14 cellular contexts compared by ENCODE assay signal in genomic region chrX:11437642-11438379, GRCh38.
DNase-seq lines count a peak whose midpoint lies in the region; ATAC-seq and TF ChIP-seq lines count a peak whose summit lies in the region.
"Had no signal": no experiment of that assay in that cellular context is flagged by ENCODE, and none has a peak within 500 bp of the region (broad histone marks: within the 10 kb centered on the region; RNA-seq: fewer than 3 reads in every experiment).

No MANE protein-coding gene starts in this region.

- DNase-seq in AG08395 (ENCODE audit: low spot score), result peak; percentile 41
- peak; percentile 8 for DNase-seq in OCI-LY7 (ENCODE audit: low spot score)
- DNase-seq in 8988T, result no peak
- DNase-seq in effector memory CD4-positive, alpha-beta T cell, result no peak
- DNase-seq: activated CD4-positive, CD25-positive, alpha-beta regulatory T cell treated with anti-CD3 and anti-CD28 coated beads, Interleukin-2, amount 50 U/mL, for 72 hours; activated naive CD8-positive, alpha-beta T cell treated with anti-CD3 and anti-CD28 coated beads, Interleukin-2, amount 10 ng/mL, durations not matched to agents 7 days and 5 days; NCI-H526; retina; stimulated activated naive CD8-positive, alpha-beta T cell treated with anti-CD3 and anti-CD28 coated beads, Interleukin-15, Interleukin-2, amounts not matched to agents 100 U/mL and 50 U/mL, for 24 hours had no signal

- H3K27ac ChIP-seq in OCI-LY7 (ENCODE audit: low read depth, low read length, poor library complexity, severe bottlenecking) (no peak overlapping the region), muscle layer of colon (ENCODE audit: low read depth, low read length) (peak overlapping the region; percentile 27)
- no peak overlapping the region for H3K27ac ChIP-seq in effector memory CD4-positive, alpha-beta T cell (ENCODE audit: insufficient read depth, low read length, poor library complexity, severe bottlenecking)

- H3K9me3 ChIP-seq in OCI-LY7 (ENCODE audit: low read length), result no peaks in the 10 kb centered on the region
- no peaks in the 10 kb centered on the region for H3K9me3 ChIP-seq in muscle layer of colon (ENCODE audit: low read length)
- H3K9me3 ChIP-seq in effector memory CD4-positive, alpha-beta T cell (ENCODE audit: control insufficient read depth, low read length), result no peaks in the 10 kb centered on the region

- POLR2A ChIA-PET in OCI-LY7 (lab: Charles Lee), result no interaction called here

- H3K4me1 ChIP-seq in OCI-LY7 (ENCODE audit: insufficient read depth, low read length, poor library complexity, severe bottlenecking) (no peaks in the 10 kb centered on the region), muscle layer of colon (ENCODE audit: insufficient read depth, low read length) (peaks cover 42% of the 10 kb centered on the region)
- no peaks in the 10 kb centered on the region for H3K4me1 ChIP-seq in effector memory CD4-positive, alpha-beta T cell (ENCODE audit: control insufficient read depth, insufficient read depth, low read length, poor library complexity, severe bottlenecking)

- no peak for TF ChIP-seq CTCF in OCI-LY7 (conservative IDR thresholded peaks at IDR 0.05; ENCODE audit: low read length)

- CTCF ChIA-PET in OCI-LY7 (lab: Charles Lee; ENCODE audit: unreplicated experiment), result no interaction called here

- H3K9me2 ChIP-seq in OCI-LY7 (ENCODE audit: insufficient read depth, low read length), result no peaks in the 10 kb centered on the region

- 0 out of 2 replicates have a peak overlapping the region, but pooled peaks have one; percentile 3 for H3K4me2 ChIP-seq in OCI-LY7 (ENCODE audit: low read length)

- H3K27me3 ChIP-seq in muscle layer of colon (ENCODE audit: control insufficient read depth in 1 of 2, insufficient read depth in 2 of 2, low read length in 2 of 2), result no peaks in the 10 kb centered on the region
- no peaks in the 10 kb centered on the region for H3K27me3 ChIP-seq in effector memory CD4-positive, alpha-beta T cell (replicated peaks; ENCODE audit: control insufficient read depth, insufficient read depth, low read length, poor library complexity, severe bottlenecking)

- intact Hi-C loops in OCI-LY7 (cut with micrococcal nuclease; ENCODE audit: unreplicated experiment), result no loop called here

- peak overlapping the region; percentile 25; the same call in 1 of the 2 replicates for H2AFZ ChIP-seq in OCI-LY7 (ENCODE audit: low read length)

- no peaks in the 10 kb centered on the region for H3K79me2 ChIP-seq in OCI-LY7 (ENCODE audit: insufficient read depth, low read depth, low read length)

- H4K20me1 ChIP-seq in OCI-LY7 (ENCODE audit: insufficient read depth, low read length), result no peaks in the 10 kb centered on the region

- H3K4me3 ChIP-seq in OCI-LY7 (ENCODE audit: low read depth, low read length, poor library complexity, severe bottlenecking), result no peak overlapping the region
- no peak overlapping the region for H3K4me3 ChIP-seq in muscle layer of colon (ENCODE audit: low read depth in 1 of 2, low read length in 2 of 2)
- no peak overlapping the region for H3K4me3 ChIP-seq in effector memory CD4-positive, alpha-beta T cell (ENCODE audit: insufficient read depth, low read depth, low read length, poor library complexity, severe bottlenecking)

- ATAC-seq in esophagus mucosa (peak; percentile 18), GM21515 (IDR thresholded peaks at IDR 0.05; ENCODE audit: unreplicated experiment) (no peak), HG03442 (IDR thresholded peaks at IDR 0.05; ENCODE audit: unreplicated experiment) (no peak)
- ATAC-seq: HCT116; stimulated activated naive CD8-positive, alpha-beta T cell treated with anti-CD3 and anti-CD28 coated beads, Interleukin-15, Interleukin-2, amounts not matched to agents 100 U/mL and 50 U/mL, for 24 hours had no signal

- BruUV-seq in OCI-LY7 (replicated peaks; lab: Mats Ljungman, UMichigan), result no TSS peak

- no peaks in the 10 kb centered on the region for H3K36me3 ChIP-seq in OCI-LY7 (ENCODE audit: insufficient read depth, low read length)
- no peaks in the 10 kb centered on the region for H3K36me3 ChIP-seq in muscle layer of colon (ENCODE audit: insufficient read depth, low read length)
- no peaks in the 10 kb centered on the region for H3K36me3 ChIP-seq in effector memory CD4-positive, alpha-beta T cell (ENCODE audit: control insufficient read depth, insufficient read depth, low read length)

- H3K9ac ChIP-seq in muscle layer of colon (ENCODE audit: low read length), result no peak overlapping the region

Comparison
In these comparisons a context has a peak if more than half of its experiments do, and no peak if none do; other contexts are left out.
1. DNase-seq: peak in AG08395 (single experiment) and OCI-LY7 (single experiment); none in 8988T (single experiment) and effector memory CD4-positive, alpha-beta T cell (0 of 3).